9 cellular contexts compared by ENCODE assay signal in the genomic region with DNA sequence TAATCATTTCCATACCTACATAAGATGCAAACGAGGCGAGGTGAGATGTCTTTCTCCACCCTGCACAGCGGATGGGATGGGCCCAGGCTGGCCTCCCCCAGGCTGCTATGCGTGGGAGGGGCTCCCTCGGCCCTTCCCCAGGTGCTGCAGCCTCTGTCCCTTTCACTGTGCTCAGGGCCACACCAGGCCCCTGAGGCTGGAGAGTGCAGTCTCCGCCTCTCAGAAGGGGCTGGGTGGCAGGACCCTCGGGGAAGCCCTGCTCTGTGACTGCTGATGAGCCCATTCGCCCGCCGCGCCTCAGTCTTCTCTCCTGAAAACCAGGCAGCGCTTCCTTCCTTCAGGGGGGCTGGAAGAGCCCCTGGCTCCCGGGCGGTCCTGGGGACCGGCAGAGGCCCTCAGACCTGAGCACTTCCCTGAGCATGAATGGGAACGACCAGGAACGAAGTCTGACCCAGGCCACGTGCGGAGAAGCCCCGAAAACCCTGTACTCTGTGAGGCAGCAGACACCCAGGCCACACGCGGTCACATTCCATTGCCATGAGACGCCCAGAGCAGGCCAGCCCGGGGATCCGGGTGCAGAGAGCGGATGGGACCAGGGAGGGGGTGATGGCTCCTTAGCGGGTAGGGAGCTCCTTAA. TPM values are rescaled to one million over a fixed set of nuclear protein-coding genes. Genes with fewer than 3 reads are reported as not detected.
A peak's percentile ranks its signal among the peaks of the same experiment; 100 is the strongest.
DNase-seq lines count a peak whose midpoint lies in the region; ATAC-seq and TF ChIP-seq lines count a peak whose summit lies in the region.
"Had no signal": no experiment of that assay in that cellular context is flagged by ENCODE, and none has a peak within 500 bp of the region (broad histone marks: within the 10 kb centered on the region; RNA-seq: fewer than 3 reads in every experiment).

No MANE protein-coding gene starts in this region.

- peak overlapping the region; percentile 94 for H3K4ac ChIP-seq in IMR-90 (ENCODE audit: low read depth, low read length)

- TF ChIP-seq CTCF in IMR-90 (conservative IDR thresholded peaks at IDR 0.05; ENCODE audit: low read depth, low read length) = no peak
- TF ChIP-seq CTCF in colonic mucosa (IDR thresholded peaks at IDR 0.05) = no peak
- TF ChIP-seq CTCF in lower leg skin (IDR thresholded peaks at IDR 0.05) = no peak
- no peak for TF ChIP-seq CTCF in type B pancreatic cell (conservative IDR thresholded peaks at IDR 0.05)

- H3K14ac ChIP-seq in IMR-90 (replicated peaks; ENCODE audit: low read depth, low read length) = peak overlapping the region; percentile 62

- no peak overlapping the region; the same call in 1 of the 2 replicates for H3K23ac ChIP-seq in IMR-90 (ENCODE audit: low read depth, low read length)

- H3K27me3 ChIP-seq in IMR-90 (ENCODE audit: control insufficient read depth, insufficient read depth, low read length) (no peaks in the 10 kb centered on the region), colonic mucosa (no peaks in the 10 kb centered on the region)

- peak overlapping the region; percentile 78 for H2AFZ ChIP-seq in IMR-90 (replicated peaks; ENCODE audit: low read length, poor library complexity)

- no peaks in the 10 kb centered on the region for H3K9me3 Mint-ChIP-seq in type B pancreatic cell

- H3K79me1 ChIP-seq in IMR-90 (ENCODE audit: low read depth in 1 of 2, low read length in 2 of 2) = peaks cover 0 to 10% of the 10 kb centered on the region in 2 experiments; a peak in 1 of 4 replicates

- DNase-seq in IMR-90 (peak; percentile 81), colonic mucosa (no peak), lower leg skin (ENCODE audit: low spot score in 2 of 2) (peak; percentile 65 to 95), type B pancreatic cell (ENCODE audit: extremely low spot score, unreplicated experiment) (no peak), inferior parietal cortex (ENCODE audit: extremely low spot score) (no peak)
- no peak for DNase-seq in stimulated activated CD4-positive, alpha-beta T cell treated with anti-CD3 and anti-CD28 coated beads, Interleukin-15, amount 100 ng/mL, for 24 hours
- DNase-seq: MV-4-11 had no signal

- H3K9me1 ChIP-seq in IMR-90 (ENCODE audit: insufficient read depth, low read length) = peaks cover 31% of the 10 kb centered on the region

- H3K9me3 ChIP-seq in IMR-90 (ENCODE audit: control insufficient read depth, insufficient read depth, low read length) (no peaks in the 10 kb centered on the region), colonic mucosa (no peaks in the 10 kb centered on the region)

- H2AK9ac ChIP-seq in IMR-90 (replicated peaks; ENCODE audit: low read depth, low read length, poor library complexity) = peak overlapping the region; percentile 96

- H3K4me1 Mint-ChIP-seq in type B pancreatic cell (ENCODE audit: unreplicated experiment) = peaks cover 34% of the 10 kb centered on the region

- CTCF ChIA-PET in IMR-90 (lab: Yijun Ruan, JAX) = no interaction called here

- ATAC-seq in IMR-90 (ENCODE audit: low read depth) (peak; percentile 86), GM21825 (IDR thresholded peaks at IDR 0.05; ENCODE audit: unreplicated experiment) (no peak), HG02588 (IDR thresholded peaks at IDR 0.05; ENCODE audit: unreplicated experiment) (no peak)

- no TSS peak for BruUV-seq in IMR-90 (replicated peaks; lab: Mats Ljungman, UMichigan)

- H3K4me2 ChIP-seq in IMR-90 (ENCODE audit: low read depth, low read length) = no peak overlapping the region

- peak overlapping the region; percentile 89 for H4K91ac ChIP-seq in IMR-90 (ENCODE audit: insufficient read depth, low read depth, low read length)

- H2BK120ac ChIP-seq in IMR-90 (ENCODE audit: low read depth, low read length) = peak overlapping the region; percentile 84

- H3K4me1 ChIP-seq in IMR-90 (ENCODE audit: control insufficient read depth, insufficient read depth, low read length) (peaks cover 38% of the 10 kb centered on the region), colonic mucosa (no peaks in the 10 kb centered on the region)

- H3K9ac ChIP-seq in IMR-90 (ENCODE audit: low read depth, low read length) (no peak overlapping the region; the same call in 1 of the 2 replicates), colonic mucosa (ENCODE audit: low read depth in 2 of 2, low read length in 2 of 2) (no peak overlapping the region)

- peak overlapping the region; percentile 38 for H2BK20ac ChIP-seq in IMR-90 (ENCODE audit: low read depth, low read length)

- peak overlapping the region; percentile 76 for H3K18ac ChIP-seq in IMR-90 (ENCODE audit: low read depth, low read length)

- no peaks in the 10 kb centered on the region for H3K27me3 Mint-ChIP-seq in type B pancreatic cell

- TF ChIP-seq POLR2A in IMR-90 (IDR thresholded peaks at IDR 0.05; ENCODE audit: low read depth, low read length) (no peak), lower leg skin (IDR thresholded peaks at IDR 0.05) (no peak)

- no peak for TF ChIP-seq RAD21 in IMR-90 (IDR thresholded peaks at IDR 0.05; ENCODE audit: low read length)

- in situ Hi-C loops in IMR-90 (cut with MboI; ENCODE audit: low sequenced_read_pairs) = no loop called here

- peak overlapping the region; percentile 99 for H2AK5ac ChIP-seq in IMR-90 (ENCODE audit: low read depth, low read length)

- POLR2A ChIA-PET in IMR-90 (lab: Charles Lee; ENCODE audit: unreplicated experiment) = no interaction called here

- H4K5ac ChIP-seq in IMR-90 (ENCODE audit: low read depth, low read length) = peak overlapping the region; percentile 77

- no peaks in the 10 kb centered on the region for H3K36me3 Mint-ChIP-seq in type B pancreatic cell

- peak overlapping the region; percentile 89 to 96 for H4K8ac ChIP-seq in IMR-90 (ENCODE audit: low read depth in 2 of 2, low read length in 2 of 2)

- dilution Hi-C loops in IMR-90 (cut with HindIII; ENCODE audit: low sequenced_read_pairs, unreplicated experiment) = no loop called here

- 0 out of 2 replicates have a peak overlapping the region, but pooled peaks have one; percentile 35 for H3K56ac ChIP-seq in IMR-90 (ENCODE audit: extremely low read depth, insufficient read depth, low read length)

- H3K4me3 Mint-ChIP-seq in type B pancreatic cell = no peak overlapping the region

- H3K36me3 ChIP-seq in IMR-90 (ENCODE audit: control insufficient read depth, insufficient read depth, low read length) (no peaks in the 10 kb centered on the region), colonic mucosa (no peaks in the 10 kb centered on the region)

- peak overlapping the region; percentile 42 for H3K27ac ChIP-seq in IMR-90 (ENCODE audit: insufficient read depth, low read length)
- peak overlapping the region; percentile 55 for H3K27ac ChIP-seq in colonic mucosa

- H4K20me1 ChIP-seq in IMR-90 (ENCODE audit: insufficient read depth, low read length) = no peaks in the 10 kb centered on the region

- peak overlapping the region; percentile 64 for H2BK5ac ChIP-seq in IMR-90 (ENCODE audit: low read depth, low read length, poor library complexity, severe bottlenecking)

- 49% methylated on average over 15 of the region's 27 CpGs; no CpG with 5 or more reads in 1 of the 2 experiments for WGBS in IMR-90 (ENCODE audit: extremely low coverage in 2 of 2, insufficient read length in 1 of 2), 2 experiments
- 27 to 38% methylated on average over 20 to 21 of the region's 27 CpGs for WGBS in lower leg skin, 2 donors

- H3K4me3 ChIP-seq in IMR-90 (ENCODE audit: insufficient read depth, low read depth, low read length) (no peak overlapping the region), colonic mucosa (no peak overlapping the region), lower leg skin (ENCODE audit: low read depth, poor library complexity, severe bottlenecking) (no peak overlapping the region)

- H2BK15ac ChIP-seq in IMR-90 (ENCODE audit: low read depth, low read length) = peak overlapping the region; percentile 88; the same call in 2 of the 3 replicates

- peak overlapping the region; percentile 50 for H3K27ac Mint-ChIP-seq in type B pancreatic cell

- intact Hi-C loops in IMR-90 (cut with micrococcal nuclease) = loop anchor here (1.0 kb wide), 1 partner anchor 20 kb away; no protein-coding TSS in a partner anchor
- intact Hi-C loops in colonic mucosa (cut with DNase I) = no loop called here
- intact Hi-C loops in lower leg skin (cut with DNase I; ENCODE audit: low total_unique reads) = no loop called here

TF ChIP-seq in IMR-90, 13 proteins besides CTCF, POLR2A, EP300 and RAD21 (continues in another document):
- TF ChIP-seq, protein P1, sequence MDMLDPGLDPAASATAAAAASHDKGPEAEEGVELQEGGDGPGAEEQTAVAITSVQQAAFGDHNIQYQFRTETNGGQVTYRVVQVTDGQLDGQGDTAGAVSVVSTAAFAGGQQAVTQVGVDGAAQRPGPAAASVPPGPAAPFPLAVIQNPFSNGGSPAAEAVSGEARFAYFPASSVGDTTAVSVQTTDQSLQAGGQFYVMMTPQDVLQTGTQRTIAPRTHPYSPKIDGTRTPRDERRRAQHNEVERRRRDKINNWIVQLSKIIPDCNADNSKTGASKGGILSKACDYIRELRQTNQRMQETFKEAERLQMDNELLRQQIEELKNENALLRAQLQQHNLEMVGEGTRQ (IDR thresholded peaks at IDR 0.05; ENCODE audit: low read depth, low read length) = peak; percentile 97
- no peak for TF ChIP-seq CHD1 (IDR thresholded peaks at IDR 0.05; ENCODE audit: low read depth, low read length)
- no peak for TF ChIP-seq CEBPB (IDR thresholded peaks at IDR 0.05; ENCODE audit: low read depth, low read length)
- TF ChIP-seq FOS (IDR thresholded peaks at IDR 0.05; ENCODE audit: low read depth, low read length) = peak; percentile 45; the same call in 1 of the 2 replicates
- no peak for TF ChIP-seq MAFK (IDR thresholded peaks at IDR 0.05; ENCODE audit: low read depth, low read length)
- TF ChIP-seq BHLHE40 (IDR thresholded peaks at IDR 0.05; ENCODE audit: low read depth, low read length) = peak; percentile 85
- peak; percentile 69; the same call in 1 of the 2 replicates for TF ChIP-seq MAZ (IDR thresholded peaks at IDR 0.05; ENCODE audit: borderline replicate concordance, low read depth, low read length)
- TF ChIP-seq RFX5 (IDR thresholded peaks at IDR 0.05; ENCODE audit: low read depth, low read length) = no peak
- no peak for TF ChIP-seq NFE2L2 (IDR thresholded peaks at IDR 0.05; ENCODE audit: low read depth, low read length)

RNA-seq across cellular contexts. Expression of a gene that starts 21.9 kb away (rescaled TPM):
- total RNA-seq in IMR-90 (2012; rRNA removed) (1.8 and 2.5 TPM in 2 replicates), colonic mucosa (10 to 100 TPM; 49.3 to 99.4 TPM), lower leg skin (10 to 100 TPM; 79.7 to 95.3 (median 82.8) TPM), type B pancreatic cell (ENCODE audit: low replicate concordance) (36.5 and 53.1 TPM in 2 replicates)
- 6.0 and 6.9 TPM in 2 replicates for polyA plus RNA-seq in IMR-90 (2012; rRNA removed)
- 4.0 and 8.0 TPM in 2 replicates for polyA plus RNA-seq in IMR-90 (2012; cell fraction: cytosol; rRNA removed)
- polyA plus RNA-seq in IMR-90 (2012; cell fraction: nucleus; rRNA removed; ENCODE audit: low replicate concordance) = 19.2 and 42.7 TPM in 2 replicates

Comparison
In these comparisons a context has a peak if more than half of its experiments do, and no peak if none do; other contexts are left out.
1. DNase-seq: peak in IMR-90 (single experiment) and lower leg skin (2 of 2); none in colonic mucosa (single experiment), type B pancreatic cell (single experiment), inferior parietal cortex (single experiment) and stimulated activated CD4-positive, alpha-beta T cell treated with anti-CD3 and anti-CD28 coated beads, Interleukin-15, amount 100 ng/mL, for 24 hours (single experiment).
2. RNA of a gene that starts 21.9 kb away (total RNA-seq): 49.3 to 99.4 TPM in colonic mucosa, 79.7 to 95.3 TPM in lower leg skin and 36.5 to 53.1 TPM in type B pancreatic cell; 1.8 to 2.5 TPM in IMR-90; every median in the first group is over 10 times any median in the second.